In the genomic region with DNA sequence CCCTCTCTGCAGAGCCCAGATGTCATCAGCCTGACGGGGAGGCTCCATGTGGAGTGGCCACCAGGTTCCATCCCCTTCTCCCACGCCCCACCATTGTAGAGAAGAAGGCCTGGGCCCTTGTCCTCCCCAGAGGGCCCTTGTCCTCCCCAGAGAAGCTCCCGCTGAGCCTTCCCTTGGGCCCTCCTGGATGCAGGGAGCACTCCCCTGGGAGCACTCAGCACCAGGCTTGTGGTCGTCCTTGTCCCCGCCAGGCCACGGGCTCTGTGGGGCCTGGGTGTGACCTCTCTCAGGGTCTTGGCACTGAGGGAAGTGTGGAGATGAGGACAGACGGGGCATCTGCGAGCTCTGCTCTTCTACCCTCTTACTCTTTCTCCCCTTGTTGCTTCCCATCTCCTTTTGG, we compare ENCODE assay signal across 1 cellular context.
TF ChIP-seq lines count a peak whose summit lies in the region.

No MANE protein-coding gene starts in this region.

TF ChIP-seq in H1, 55 proteins besides CTCF, POLR2A, EP300 and RAD21:
- TF ChIP-seq BACH1 (IDR thresholded peaks at IDR 0.05; ENCODE audit: low read length), result no peak
- TF ChIP-seq SIX5 (IDR thresholded peaks at IDR 0.05; ENCODE audit: low read depth, low read length), result no peak
- no peak for TF ChIP-seq CTBP2 (IDR thresholded peaks at IDR 0.05; ENCODE audit: borderline replicate concordance, insufficient read depth, insufficient read length, low read length)
- no peak for TF ChIP-seq SIN3A (conservative IDR thresholded peaks at IDR 0.05 in 1 of 2, IDR thresholded peaks at IDR 0.05 in 1 of 2; ENCODE audit: low read depth in 1 of 2, low read length in 2 of 2)
